In the genomic region with DNA sequence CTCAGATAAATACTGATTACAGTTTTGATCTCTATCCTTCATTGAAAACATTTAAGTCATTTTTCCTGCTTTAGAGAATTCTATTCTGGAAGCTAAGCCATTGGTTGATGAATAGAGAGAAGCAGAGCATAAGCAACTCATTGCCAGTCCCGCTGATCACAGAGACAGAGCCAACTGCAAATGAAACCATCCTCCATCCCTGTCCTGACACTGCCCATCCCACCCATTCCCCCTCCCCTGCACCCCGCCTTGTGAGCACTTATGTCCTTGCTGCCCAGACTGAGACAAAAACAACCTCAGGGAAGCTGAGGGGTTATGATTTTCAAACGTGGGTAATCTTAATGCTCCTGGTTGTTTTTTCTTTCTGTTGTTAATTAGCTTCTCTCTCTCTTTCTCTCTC, we compare ENCODE assay signal across 18 cellular contexts. TPM values are rescaled to one million over a fixed set of nuclear protein-coding genes. Genes with fewer than 3 reads are reported as not detected.
A peak's percentile ranks its signal among the peaks of the same experiment; 100 is the strongest.
DNase-seq lines count a peak whose midpoint lies in the region; ATAC-seq and TF ChIP-seq lines count a peak whose summit lies in the region.
"Had no signal": no experiment of that assay in that cellular context is flagged by ENCODE, and none has a peak within 500 bp of the region (broad histone marks: within the 10 kb centered on the region; RNA-seq: fewer than 3 reads in every experiment).

No MANE protein-coding gene starts in this region.

- TF ChIP-seq CTCF in left ventricle myocardium inferior (IDR thresholded peaks at IDR 0.05; ENCODE audit: borderline replicate concordance) (no peak), WERI-Rb-1 (IDR thresholded peaks at IDR 0.05; ENCODE audit: low read depth, low read length) (no peak)

- peaks cover 44% of the 10 kb centered on the region for H3K4me1 ChIP-seq in left ventricle myocardium inferior

- H3K27me3 ChIP-seq in left ventricle myocardium inferior (ENCODE audit: low read depth) (no peaks in the 10 kb centered on the region), WERI-Rb-1 (ENCODE audit: insufficient read depth, low read depth, severe bottlenecking) (no peaks in the 10 kb centered on the region)

- DNase-seq in left ventricle myocardium inferior: no peak
- no peak for DNase-seq in left ventricle myocardium superior
- DNase-seq in medulla oblongata (ENCODE audit: extremely low spot score): peak; percentile 57
- no peak for DNase-seq in WERI-Rb-1
- DNase-seq in activated CD4-positive, alpha-beta T cell treated with anti-CD3 and anti-CD28 coated beads, Interleukin-2, amount 50 U/mL, for 1 hour: no peak
- DNase-seq: AML-193, DND-41, HCEC 1CT, IMR-90, NCI-H1417 treated with DMSO at 0.1 percent for 48 hours, NCI-H1930, NCI-H2171, NCI-H774, PC-3, RPMI8226, SHP77 treated with DMSO at 0.1 percent for 48 hours had no signal

- H3K27ac ChIP-seq in left ventricle myocardium inferior (replicated peaks): peak overlapping the region; percentile 78
- peak overlapping the region; percentile 23 for H3K27ac ChIP-seq in angular gyrus (ENCODE audit: low read depth, low read length)
- no peak overlapping the region for H3K27ac ChIP-seq in WERI-Rb-1

- no peaks in the 10 kb centered on the region for H3K9me3 ChIP-seq in left ventricle myocardium inferior (replicated peaks)
- H3K9me3 ChIP-seq in WERI-Rb-1 (ENCODE audit: severe bottlenecking): no peaks in the 10 kb centered on the region

- H3K4me3 ChIP-seq in left ventricle myocardium inferior (no peak overlapping the region), WERI-Rb-1 (ENCODE audit: low read depth, low read length) (no peak overlapping the region)

- peaks cover 38% of the 10 kb centered on the region for H3K36me3 ChIP-seq in left ventricle myocardium inferior
- no peaks in the 10 kb centered on the region for H3K36me3 ChIP-seq in WERI-Rb-1

- intact Hi-C loops in left ventricle myocardium inferior (cut with micrococcal nuclease) (no loop called here), left ventricle myocardium superior (cut with micrococcal nuclease) (no loop called here)

- ATAC-seq in left ventricle myocardium superior (no peak), HG03521 (IDR thresholded peaks at IDR 0.05; ENCODE audit: unreplicated experiment) (no peak)
- ATAC-seq: PC-3 had no signal

RNA-seq across cellular contexts. Expression of a gene that starts 57.0 kb away (rescaled TPM):
- total RNA-seq in left ventricle myocardium inferior (1,210 TPM), left ventricle myocardium superior (960 TPM)
